In the genomic region with DNA sequence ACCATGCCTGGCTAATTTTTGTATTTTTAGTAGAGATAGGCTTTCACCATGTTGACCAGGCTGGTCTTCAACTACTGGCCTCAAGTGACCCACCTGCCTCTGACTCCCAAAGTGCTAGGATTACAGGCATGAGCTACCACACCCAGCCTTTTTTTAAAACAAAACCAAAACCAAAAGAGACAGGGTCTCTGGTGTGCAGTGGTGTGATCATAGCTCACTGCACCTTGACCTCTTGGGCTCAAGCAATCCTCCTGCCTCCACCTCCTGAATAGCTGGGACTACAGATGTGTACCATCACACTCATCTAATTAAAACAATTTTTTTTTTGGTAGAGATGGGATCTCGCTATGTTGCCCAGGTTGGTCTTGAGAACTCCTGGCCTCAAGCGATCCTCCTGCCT, we compare ENCODE assay signal across 1 cellular context.
TF ChIP-seq lines count a peak whose summit lies in the region.

No MANE protein-coding gene starts in this region.

TF ChIP-seq in IMR-90, 13 proteins besides CTCF, POLR2A, EP300 and RAD21 (continued from another document):
- TF ChIP-seq USF2 (IDR thresholded peaks at IDR 0.05; ENCODE audit: low read depth, low read length) (no peak), NFE2L2 (IDR thresholded peaks at IDR 0.05; ENCODE audit: low read depth, low read length) (no peak), RFX5 (IDR thresholded peaks at IDR 0.05; ENCODE audit: low read depth, low read length) (no peak), MAFK (IDR thresholded peaks at IDR 0.05; ENCODE audit: low read depth, low read length) (no peak), MAZ (IDR thresholded peaks at IDR 0.05; ENCODE audit: borderline replicate concordance, low read depth, low read length) (no peak), MXI1 (IDR thresholded peaks at IDR 0.05; ENCODE audit: borderline replicate concordance, low read depth, low read length) (no peak), BHLHE40 (IDR thresholded peaks at IDR 0.05; ENCODE audit: low read depth, low read length) (no peak), CEBPB (IDR thresholded peaks at IDR 0.05; ENCODE audit: low read depth, low read length) (no peak), CHD1 (IDR thresholded peaks at IDR 0.05; ENCODE audit: low read depth, low read length) (no peak), FOS (IDR thresholded peaks at IDR 0.05; ENCODE audit: low read depth, low read length) (no peak), SMC3 (IDR thresholded peaks at IDR 0.05; ENCODE audit: low read depth, low read length) (no peak), ELK1 (IDR thresholded peaks at IDR 0.05; ENCODE audit: borderline replicate concordance, low read depth, low read length) (no peak)
